12 cellular contexts compared by ENCODE assay signal in the genomic region with DNA sequence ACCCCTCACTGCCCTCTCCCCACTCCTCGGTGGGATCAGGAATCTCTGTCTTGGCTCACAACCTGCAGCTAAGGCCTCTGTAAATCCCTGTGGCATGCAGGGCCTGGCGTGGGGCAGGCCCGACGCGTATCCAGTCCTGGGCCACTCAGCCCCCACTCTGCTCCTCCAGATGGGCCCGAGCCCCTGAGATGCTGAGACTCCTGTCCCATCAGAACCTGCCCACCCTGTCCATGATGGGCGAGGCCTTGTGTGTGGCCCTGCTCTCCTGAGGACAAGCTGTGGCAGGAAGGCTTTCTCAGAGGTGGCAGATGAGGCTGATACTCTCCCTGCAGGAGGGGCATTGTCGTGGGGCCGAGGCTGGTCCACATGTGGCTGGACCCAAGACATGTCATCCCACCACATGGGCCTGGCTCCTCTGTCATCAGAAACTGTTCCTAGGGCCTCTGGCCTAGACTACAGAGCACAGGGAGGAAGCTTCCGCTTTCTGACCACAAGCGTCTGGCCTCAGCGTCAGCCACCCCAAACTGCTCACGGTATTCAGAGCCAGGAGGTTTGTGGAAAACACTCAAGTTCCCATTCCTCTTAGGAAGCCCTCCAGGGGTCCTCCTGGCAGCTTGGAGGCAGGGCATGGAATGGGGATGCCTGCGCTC. TPM values are rescaled to one million over a fixed set of nuclear protein-coding genes. Genes with fewer than 3 reads are reported as not detected.
DNase-seq lines count a peak whose midpoint lies in the region; ATAC-seq and TF ChIP-seq lines count a peak whose summit lies in the region.
"Had no signal": no experiment of that assay in that cellular context is flagged by ENCODE, and none has a peak within 500 bp of the region (broad histone marks: within the 10 kb centered on the region; RNA-seq: fewer than 3 reads in every experiment).

No MANE protein-coding gene starts in this region.

- ATAC-seq in natural killer cell (peak; percentile 30 to 65 (median 36)), GM18873 (IDR thresholded peaks at IDR 0.05; ENCODE audit: low FRiP score, unreplicated experiment) (no peak)

- H3K4me2 ChIP-seq in MM.1S (ENCODE audit: low read depth, low read length): no peak overlapping the region

- intact Hi-C loops in natural killer cell (cut with micrococcal nuclease): no loop called here

- H3K36me3 ChIP-seq in duodenal mucosa (ENCODE audit: control insufficient read depth in 1 of 2, insufficient read depth in 2 of 2, low read length in 2 of 2): no peaks in the 10 kb centered on the region
- H3K36me3 ChIP-seq in MM.1S (replicated peaks; ENCODE audit: insufficient read depth, low read length): no peaks in the 10 kb centered on the region

- H3K36me3 Mint-ChIP-seq in natural killer cell: no peaks in the 10 kb centered on the region

- H3K27ac ChIP-seq in duodenal mucosa (ENCODE audit: low read depth, low read length) (peak overlapping the region; percentile 46), MM.1S (ENCODE audit: low read length) (no peak overlapping the region)

- no peaks in the 10 kb centered on the region for H3F3A ChIP-seq in MM.1S (ENCODE audit: insufficient read depth, low read length)

- H3K9me3 ChIP-seq in duodenal mucosa (ENCODE audit: control insufficient read depth in 1 of 2, low read length in 2 of 2) (no peaks in the 10 kb centered on the region), MM.1S (replicated peaks; ENCODE audit: insufficient read depth, low read length) (no peaks in the 10 kb centered on the region)

- peak; percentile 28 for DNase-seq in GDM1 (lab: John Stamatoyannopoulos, UW)
- peak; percentile 97 for DNase-seq in MV-4-11 (lab: John Stamatoyannopoulos, UW)
- no peak for DNase-seq in natural killer cell
- no peak for DNase-seq in NCI-H526 (lab: John Stamatoyannopoulos, UW)
- no peak for DNase-seq in stimulated activated CD4-positive, alpha-beta T cell treated with anti-CD3 and anti-CD28 coated beads, Interleukin-4, amount 100 ng/mL, for 24 hours
- DNase-seq in MM.1S: no peak
- DNase-seq: activated naive CD4-positive, alpha-beta T cell; NCI-H2081 had no signal

- no peak overlapping the region for H3K9ac ChIP-seq in duodenal mucosa (ENCODE audit: low read depth in 1 of 2, low read length in 2 of 2)
- no peak overlapping the region for H3K9ac ChIP-seq in MM.1S (ENCODE audit: low read length)

- H3K27me3 Mint-ChIP-seq in natural killer cell (ENCODE audit: low read depth in 2 of 2): peaks cover 16 to 19% of the 10 kb centered on the region in 2 donors

- TF ChIP-seq CTCF in natural killer cell (IDR thresholded peaks at IDR 0.05) (no peak), MM.1S (IDR thresholded peaks at IDR 0.05; ENCODE audit: low read length) (no peak)

- H3K4me1 Mint-ChIP-seq in natural killer cell: no peaks in the 10 kb centered on the region

- H3K27ac Mint-ChIP-seq in natural killer cell: no peak overlapping the region

- peaks cover 2 to 9% of the 10 kb centered on the region in 2 donors for H3K4me1 ChIP-seq in duodenal mucosa (ENCODE audit: control insufficient read depth in 1 of 2, insufficient read depth in 2 of 2, low read length in 2 of 2)
- H3K4me1 ChIP-seq in MM.1S (ENCODE audit: low read length): no peaks in the 10 kb centered on the region

- no peak overlapping the region for H3K4me3 Mint-ChIP-seq in natural killer cell

- H3K9me2 ChIP-seq in MM.1S (replicated peaks; ENCODE audit: insufficient read depth, low read length): no peaks in the 10 kb centered on the region

- no peaks in the 10 kb centered on the region for H4K20me1 ChIP-seq in MM.1S (ENCODE audit: insufficient read depth, low read length)

- H3K27me3 ChIP-seq in duodenal mucosa (ENCODE audit: control insufficient read depth in 1 of 2, insufficient read depth in 2 of 2, low read length in 2 of 2) (peaks cover 7 to 8% of the 10 kb centered on the region in 2 donors), MM.1S (replicated peaks; ENCODE audit: insufficient read depth, low read length) (no peaks in the 10 kb centered on the region; the same call in 1 of the 2 replicates)

- H2AFZ ChIP-seq in MM.1S (ENCODE audit: low read length): no peak overlapping the region

- H3K4me3 ChIP-seq in duodenal mucosa (ENCODE audit: low read depth in 1 of 2, low read length in 2 of 2) (no peak overlapping the region), MM.1S (ENCODE audit: low read length) (no peak overlapping the region)
- H3K4me3 ChIP-seq: skin epidermis had no signal

- H3K9me3 Mint-ChIP-seq in natural killer cell: no peaks in the 10 kb centered on the region

- no peaks in the 10 kb centered on the region for H3K79me2 ChIP-seq in MM.1S (ENCODE audit: low read length)

RNA-seq across cellular contexts. Expression of a gene that starts 6.0 kb away (rescaled TPM):
- total RNA-seq in natural killer cell: 10 to 100 TPM in 2 of 3 donors, 1 to 10 TPM in 1; 8.6 to 93.5 (median 12.4) TPM
- total RNA-seq: glomerular endothelial cell had no signal

Comparison
In these comparisons a context has a peak if more than half of its experiments do, and no peak if none do; other contexts are left out.
1. DNase-seq: peak in GDM1 (single experiment) and MV-4-11 (single experiment); none in natural killer cell (single experiment), NCI-H526 (0 of 2), stimulated activated CD4-positive, alpha-beta T cell treated with anti-CD3 and anti-CD28 coated beads, Interleukin-4, amount 100 ng/mL, for 24 hours (single experiment) and MM.1S (single experiment).